Comparison of ENCODE assay signal across 25 cellular contexts in genomic region chr13:83895994-83896580, GRCh38. TPM values are rescaled to one million over a fixed set of nuclear protein-coding genes. Genes with fewer than 3 reads are reported as not detected.
DNase-seq lines count a peak whose midpoint lies in the region; ATAC-seq and TF ChIP-seq lines count a peak whose summit lies in the region.
"Had no signal": no experiment of that assay in that cellular context is flagged by ENCODE, and none has a peak within 500 bp of the region (broad histone marks: within the 10 kb centered on the region; RNA-seq: fewer than 3 reads in every experiment).

No MANE protein-coding gene starts in this region.

- no peaks in the 10 kb centered on the region for H3K79me2 ChIP-seq in PC-3 (ENCODE audit: low read length)
- H3K79me2 ChIP-seq in mammary epithelial cell (ENCODE audit: insufficient read depth, low read length), result no peaks in the 10 kb centered on the region

- no peak overlapping the region for H2BK120ac ChIP-seq in mesenchymal stem cell (ENCODE audit: low read depth, low read length)

- H3K27me3 ChIP-seq in PC-3 (ENCODE audit: low read length) (no peaks in the 10 kb centered on the region), mammary epithelial cell (ENCODE audit: insufficient read depth, low read length) (no peaks in the 10 kb centered on the region), mesenchymal stem cell (ENCODE audit: control insufficient read depth in 1 of 2, insufficient read depth in 1 of 2, low read length in 2 of 2) (no peaks in the 10 kb centered on the region), esophagus squamous epithelium (no peaks in the 10 kb centered on the region), body of pancreas (no peaks in the 10 kb centered on the region)
- H3K27me3 ChIP-seq: ovary, tibial artery had no signal

- no peaks in the 10 kb centered on the region for H3K36me3 ChIP-seq in PC-3 (ENCODE audit: low read depth, low read length)
- no peaks in the 10 kb centered on the region for H3K36me3 ChIP-seq in mammary epithelial cell (ENCODE audit: insufficient read depth, low read length)
- no peaks in the 10 kb centered on the region for H3K36me3 ChIP-seq in mesenchymal stem cell (ENCODE audit: control insufficient read depth in 1 of 2, insufficient read depth in 2 of 2, low read depth in 1 of 2, low read length in 2 of 2)
- no peaks in the 10 kb centered on the region for H3K36me3 ChIP-seq in esophagus squamous epithelium
- no peaks in the 10 kb centered on the region for H3K36me3 ChIP-seq in body of pancreas (replicated peaks in 1 of 2; ENCODE audit: insufficient read depth in 1 of 2, low read depth in 2 of 2)
- H3K36me3 ChIP-seq: ovary, tibial artery had no signal

- no peak overlapping the region for H2BK12ac ChIP-seq in mesenchymal stem cell (ENCODE audit: low read length in 2 of 2)

- H4K20me1 ChIP-seq in PC-3 (ENCODE audit: low read length) (no peaks in the 10 kb centered on the region), mammary epithelial cell (ENCODE audit: insufficient read depth, low read length) (no peaks in the 10 kb centered on the region)

- H3F3A ChIP-seq in PC-3 (ENCODE audit: low read length, unreplicated experiment), result no peaks in the 10 kb centered on the region

- intact Hi-C loops in PC-3 (cut with micrococcal nuclease) (no loop called here), mammary epithelial cell (cut with micrococcal nuclease) (no loop called here), esophagus squamous epithelium (cut with DNase I) (no loop called here), body of pancreas (cut with DNase I) (no loop called here)

- ATAC-seq in PC-3 (peak; percentile 85), body of pancreas (no peak), GM21515 (IDR thresholded peaks at IDR 0.05; ENCODE audit: unreplicated experiment) (no peak)
- ATAC-seq: sciatic nerve had no signal

- no peak overlapping the region for H3K14ac ChIP-seq in mesenchymal stem cell (ENCODE audit: low read length in 2 of 2)

- no peaks in the 10 kb centered on the region for H3K9me3 ChIP-seq in PC-3 (ENCODE audit: low read length)
- H3K9me3 ChIP-seq in mammary epithelial cell (replicated peaks; ENCODE audit: insufficient read depth, low read length), result peaks cover 5% of the 10 kb centered on the region
- peaks cover 4% of the 10 kb centered on the region for H3K9me3 ChIP-seq in mesenchymal stem cell (ENCODE audit: control insufficient read depth, low read length)
- no peaks in the 10 kb centered on the region for H3K9me3 ChIP-seq in esophagus squamous epithelium
- H3K9me3 ChIP-seq in body of pancreas, result no peaks in the 10 kb centered on the region
- H3K9me3 ChIP-seq: ovary, tibial artery had no signal

- DNase-seq in H4 (ENCODE audit: low spot score) (peak; percentile 47), PC-3 (peak; percentile 76), mammary epithelial cell (peak; percentile 94), mesenchymal stem cell (peak; percentile 12), esophagus squamous epithelium (lab: John Stamatoyannopoulos, UW) (no peak), body of pancreas (no peak), activated T-cell treated with anti-CD3 and anti-CD28 coated beads for 4 hours (no peak)
- DNase-seq: activated CD4-positive, alpha-beta T cell treated with anti-CD3 and anti-CD28 coated beads for 4 hours; activated CD8-positive, alpha-beta memory T cell treated with anti-CD3 and anti-CD28 coated beads, Interleukin-2, amount 50 U/mL, for 4 hours; activated gamma-delta T cell treated with Interleukin-2 at 50 U/mL for 16 hours; amygdala; CD8-positive, alpha-beta memory T cell; DMS79; hippocampal formation; islet precursor cell; MM.1S; naive B cell; NCI-H146; NCI-H2171 treated with DMSO at 0.1 percent for 48 hours; NCI-H82; ovary; stimulated activated naive CD4-positive, alpha-beta T cell; tibial artery had no signal

- no peaks in the 10 kb centered on the region for H3K9me2 ChIP-seq in PC-3 (replicated peaks; ENCODE audit: low read length)

- TF ChIP-seq CTCF in PC-3 (conservative IDR thresholded peaks at IDR 0.05; ENCODE audit: low read depth, low read length), result no peak
- no peak for TF ChIP-seq CTCF in mammary epithelial cell (conservative IDR thresholded peaks at IDR 0.05 in 1 of 2, IDR thresholded peaks at IDR 0.05 in 1 of 2; ENCODE audit: extremely low read depth in 1 of 2, insufficient read depth in 1 of 2, low read depth in 1 of 2, low read length in 2 of 2)
- TF ChIP-seq CTCF in esophagus squamous epithelium (IDR thresholded peaks at IDR 0.05), result no peak
- no peak for TF ChIP-seq CTCF in body of pancreas (IDR thresholded peaks at IDR 0.05)

- no TSS peak for BruUV-seq in PC-3 (replicated peaks; lab: Mats Ljungman, UMichigan)
- BruUV-seq in mammary epithelial cell (replicated peaks; lab: Mats Ljungman, UMichigan), result no TSS peak

- H4K91ac ChIP-seq in mesenchymal stem cell (ENCODE audit: low read length), result no peak overlapping the region

- H3K4me3 ChIP-seq in PC-3 (ENCODE audit: low read length), result no peak overlapping the region
- H3K4me3 ChIP-seq in mammary epithelial cell (replicated peaks in 1 of 3; ENCODE audit: insufficient read depth in 1 of 3, low read depth in 2 of 3, low read length in 3 of 3), result no peak overlapping the region
- no peak overlapping the region for H3K4me3 ChIP-seq in mesenchymal stem cell (ENCODE audit: insufficient read depth in 1 of 2, low read depth in 1 of 2, low read length in 2 of 2)
- H3K4me3 ChIP-seq in esophagus squamous epithelium, result no peak overlapping the region
- H3K4me3 ChIP-seq in body of pancreas, result no peak overlapping the region
- H3K4me3 ChIP-seq: ovary, tibial artery had no signal

- no peak overlapping the region for H2BK15ac ChIP-seq in mesenchymal stem cell (ENCODE audit: low read depth, poor library complexity, severe bottlenecking)

- H2AK5ac ChIP-seq in mesenchymal stem cell (ENCODE audit: low read length, severe bottlenecking), result no peak overlapping the region

- no peak overlapping the region for H2AFZ ChIP-seq in PC-3 (ENCODE audit: low read length)
- H2AFZ ChIP-seq in mammary epithelial cell (ENCODE audit: low read depth, low read length), result peak overlapping the region; percentile 22
- H2AFZ ChIP-seq in mesenchymal stem cell (ENCODE audit: low read depth, low read length), result no peak overlapping the region

- no peak overlapping the region for H3K4ac ChIP-seq in mesenchymal stem cell (ENCODE audit: low read depth in 1 of 2, low read length in 2 of 2)

- H3K4me1 ChIP-seq in PC-3 (ENCODE audit: insufficient read depth, low read length) (no peaks in the 10 kb centered on the region), mammary epithelial cell (ENCODE audit: insufficient read depth, low read length) (peaks cover 8% of the 10 kb centered on the region), mesenchymal stem cell (ENCODE audit: control insufficient read depth, insufficient read depth, low read depth, low read length) (no peaks in the 10 kb centered on the region), esophagus squamous epithelium (no peaks in the 10 kb centered on the region), body of pancreas (no peaks in the 10 kb centered on the region)
- H3K4me1 ChIP-seq: tibial artery had no signal

- POLR2A ChIA-PET in PC-3 (lab: Charles Lee; ENCODE audit: unreplicated experiment), result no interaction called here

- dilution Hi-C loops in mammary epithelial cell (cut with HindIII; ENCODE audit: low sequenced_read_pairs), result no loop called here

- H3K18ac ChIP-seq in mesenchymal stem cell (ENCODE audit: low read depth in 1 of 2, low read length in 2 of 2), result no peak overlapping the region

- TF ChIP-seq POLR2A in esophagus squamous epithelium (IDR thresholded peaks at IDR 0.05) (no peak), body of pancreas (IDR thresholded peaks at IDR 0.05) (no peak)

- H3K9ac ChIP-seq in PC-3 (ENCODE audit: low read length) (no peak overlapping the region), mammary epithelial cell (ENCODE audit: insufficient read depth, low read length) (no peak overlapping the region), mesenchymal stem cell (ENCODE audit: low read length) (no peak overlapping the region)

- in situ Hi-C loops in mammary epithelial cell (cut with MboI; ENCODE audit: low sequenced_read_pairs in 2 of 2), result no loop called here

- H3K79me1 ChIP-seq in mesenchymal stem cell (replicated peaks; ENCODE audit: low read length, poor library complexity, severe bottlenecking), result no peaks in the 10 kb centered on the region

- CTCF ChIA-PET in PC-3 (lab: Charles Lee), result no interaction called here
- CTCF ChIA-PET in mammary epithelial cell (lab: Charles Lee; ENCODE audit: low non-redundant PET), result no interaction called here

- H3K4me2 ChIP-seq in PC-3 (ENCODE audit: low read length) (no peak overlapping the region), mammary epithelial cell (ENCODE audit: insufficient read depth, low read depth, low read length) (no peak overlapping the region), mesenchymal stem cell (ENCODE audit: low read length, poor library complexity, severe bottlenecking) (no peak overlapping the region)

- H3K27ac ChIP-seq in PC-3 (ENCODE audit: low read length) (peak overlapping the region; percentile 71), mammary epithelial cell (ENCODE audit: insufficient read depth, low read depth, low read length) (peak overlapping the region; percentile 36), mesenchymal stem cell (ENCODE audit: low read length, poor library complexity, severe bottlenecking) (peak overlapping the region; percentile 70), esophagus squamous epithelium (no peak overlapping the region), body of pancreas (no peak overlapping the region)
- H3K27ac ChIP-seq: ovary, tibial artery had no signal

- 31% methylated on average over 3 of the region's 3 CpGs for WGBS in mammary epithelial cell (ENCODE audit: low coverage, missing lambda C conversion rate)
- 44% methylated on average over 3 of the region's 3 CpGs for WGBS in mesenchymal stem cell
- WGBS in esophagus squamous epithelium, 2 donors, result 59 to 68% methylated on average over 3 of the region's 3 CpGs
- 66 to 70% methylated on average over 3 of the region's 3 CpGs for WGBS in body of pancreas, 2 donors

- no peak overlapping the region for H4K8ac ChIP-seq in mesenchymal stem cell (ENCODE audit: low read length)

- no peak overlapping the region for H2BK5ac ChIP-seq in mesenchymal stem cell (ENCODE audit: low read depth, low read length, poor library complexity, severe bottlenecking)

- H3K23ac ChIP-seq in mesenchymal stem cell (ENCODE audit: low read length in 2 of 2), result no peak overlapping the region

RNA-seq across cellular contexts. Expression of gene SLITRK1, which starts 13.8 kb away (rescaled TPM):
- total RNA-seq in H4 (2014; rRNA removed; shearing (Covaris generic)), result not detected in 2 replicates
- total RNA-seq in PC-3 (2014; rRNA removed), result not detected in 2 replicates
- total RNA-seq in mammary epithelial cell, result not detected
- polyA plus RNA-seq in mammary epithelial cell, result not detected
- not detected for polyA minus RNA-seq in mammary epithelial cell
- polyA plus RNA-seq in mesenchymal stem cell (2013, experiment 1 of 2), result not detected
- polyA plus RNA-seq in mesenchymal stem cell (2013, experiment 2 of 2), result not detected
- not detected for total RNA-seq in esophagus squamous epithelium
- 1 to 10 TPM in 1 of 2 donors, under 1 TPM in 1; 0.52 to 1.6 TPM for total RNA-seq in body of pancreas
- total RNA-seq: CD8-positive, alpha-beta memory T cell had no signal
- polyA plus RNA-seq: CD8-positive, alpha-beta memory T cell had no signal

Comparison
In these comparisons a context has a peak if more than half of its experiments do, and no peak if none do; other contexts are left out.
1. DNase-seq: peak in H4 (single experiment), PC-3 (single experiment), mammary epithelial cell (single experiment) and mesenchymal stem cell (single experiment); none in esophagus squamous epithelium (single experiment), body of pancreas (0 of 4) and activated T-cell treated with anti-CD3 and anti-CD28 coated beads for 4 hours (single experiment).
2. H3K27ac ChIP-seq: peak in PC-3 (single experiment), mammary epithelial cell (single experiment) and mesenchymal stem cell (single experiment); none in esophagus squamous epithelium (0 of 4) and body of pancreas (0 of 4).